In genomic region chr2:241149675-241149924, GRCh38 we compare ENCODE assay signal across 2 cellular contexts.
TF ChIP-seq lines count a peak whose summit lies in the region.

No MANE protein-coding gene starts in this region.

TF ChIP-seq in A549, 52 proteins besides CTCF, POLR2A, EP300 and RAD21:
- TF ChIP-seq E2F6 (IDR thresholded peaks at IDR 0.05; ENCODE audit: borderline replicate concordance, low read depth): peak; percentile 23; the same call in 1 of the 2 replicates
- no peak for TF ChIP-seq HOXA7 (CRISPR knock-in tag; IDR thresholded peaks at IDR 0.05)
- TF ChIP-seq EHF (CRISPR knock-in tag; IDR thresholded peaks at IDR 0.05): no peak
- no peak for TF ChIP-seq CEBPB (IDR thresholded peaks at IDR 0.05)
- TF ChIP-seq MAZ (IDR thresholded peaks at IDR 0.05; ENCODE audit: borderline replicate concordance, low read depth, low read length): no peak
- TF ChIP-seq BHLHE40 (IDR thresholded peaks at IDR 0.05; ENCODE audit: low read depth, low read length): no peak
- TF ChIP-seq HOXB13 (CRISPR knock-in tag; IDR thresholded peaks at IDR 0.05; ENCODE audit: low read depth): no peak
- no peak for TF ChIP-seq POLR2AphosphoS2 (conservative IDR thresholded peaks at IDR 0.05; ENCODE audit: low read length)
- TF ChIP-seq RNF2 (IDR thresholded peaks at IDR 0.05; ENCODE audit: borderline replicate concordance, low read depth): 0 out of 2 replicates have a peak, but pooled peaks have one; percentile 57
- no peak for TF ChIP-seq MAFK (IDR thresholded peaks at IDR 0.05; ENCODE audit: partially characterized antibody)
- TF ChIP-seq TP53 (CRISPR knock-in tag; IDR thresholded peaks at IDR 0.05): no peak
- 0 out of 2 replicates have a peak, but pooled peaks have one; percentile 15 for TF ChIP-seq MYC (IDR thresholded peaks at IDR 0.05; ENCODE audit: borderline replicate concordance, low read length)
- peak; percentile 54; the same call in 1 of the 2 replicates for TF ChIP-seq PHF8 (IDR thresholded peaks at IDR 0.05; ENCODE audit: borderline replicate concordance, low read depth)
- TF ChIP-seq HOXB5 (CRISPR knock-in tag; IDR thresholded peaks at IDR 0.05): no peak
- no peak for TF ChIP-seq CBX2 (IDR thresholded peaks at IDR 0.05; ENCODE audit: borderline replicate concordance, low read depth)

TF ChIP-seq in H1, 55 proteins besides CTCF, POLR2A, EP300 and RAD21:
- TF ChIP-seq CTBP2 (IDR thresholded peaks at IDR 0.05; ENCODE audit: borderline replicate concordance, insufficient read depth, insufficient read length, low read length) (no peak), TEAD4 (IDR thresholded peaks at IDR 0.05; ENCODE audit: low read depth, low read length) (no peak), GABPA (IDR thresholded peaks at IDR 0.05; ENCODE audit: borderline replicate concordance, insufficient read depth, low read length) (peak; percentile 1), RBBP5 (IDR thresholded peaks at IDR 0.05; ENCODE audit: borderline replicate concordance, low read depth, low read length) (no peak), E2F6 (IDR thresholded peaks at IDR 0.05) (no peak; the same call in 1 of the 2 replicates), GTF2F1 (IDR thresholded peaks at IDR 0.05; ENCODE audit: borderline replicate concordance, low read depth, low read length) (no peak), KDM5A (IDR thresholded peaks at IDR 0.05; ENCODE audit: low read length) (no peak), SP1 (IDR thresholded peaks at IDR 0.05; ENCODE audit: low read depth, low read length) (no peak), SIN3A (conservative IDR thresholded peaks at IDR 0.05 in 1 of 2, IDR thresholded peaks at IDR 0.05 in 1 of 2; ENCODE audit: low read depth in 1 of 2, low read length in 2 of 2) (0 out of 4 replicates have a peak, but pooled peaks of 1 of the 2 experiments have one; percentile 6), SP4 (IDR thresholded peaks at IDR 0.05; ENCODE audit: low read length) (no peak), TCF12 (IDR thresholded peaks at IDR 0.05; ENCODE audit: low read depth, low read length) (no peak), JUND (IDR thresholded peaks at IDR 0.05; ENCODE audit: low read length) (no peak), PHF8 (conservative IDR thresholded peaks at IDR 0.05; ENCODE audit: low read depth, low read length) (no peak), EGR1 (IDR thresholded peaks at IDR 0.05; ENCODE audit: borderline replicate concordance, low read depth, low read length) (no peak)
